Comparison of ENCODE assay signal across 8 cellular contexts in genomic region chr15:64699767-64700388, GRCh38.
A peak's percentile ranks its signal among the peaks of the same experiment; 100 is the strongest.
DNase-seq lines count a peak whose midpoint lies in the region; ATAC-seq and TF ChIP-seq lines count a peak whose summit lies in the region.

No MANE protein-coding gene starts in this region.

- peaks cover 0 to 4% of the 10 kb centered on the region in 2 donors for H3K36me3 ChIP-seq in lung (ENCODE audit: control insufficient read depth in 2 of 2, insufficient read depth in 2 of 2, low read length in 2 of 2)
- no peaks in the 10 kb centered on the region for H3K36me3 ChIP-seq in uterus

- H3K27me3 ChIP-seq in lung (ENCODE audit: control insufficient read depth, insufficient read depth): no peaks in the 10 kb centered on the region
- H3K27me3 ChIP-seq in uterus: no peaks in the 10 kb centered on the region

- H3K27ac ChIP-seq in coronary artery (peak overlapping the region; percentile 76 to 79), lung (ENCODE audit: low read depth in 1 of 2, low read length in 1 of 2) (peak overlapping the region; percentile 3 to 73), uterus (peak overlapping the region; percentile 86 to 97)

- no peak for TF ChIP-seq CTCF in coronary artery (IDR thresholded peaks at IDR 0.05)
- TF ChIP-seq CTCF in lung (IDR thresholded peaks at IDR 0.05; ENCODE audit: control extremely low read depth, extremely low read depth): no peak
- TF ChIP-seq CTCF in uterus (IDR thresholded peaks at IDR 0.05): no peak

- peak; percentile 25 for ATAC-seq in Right ventricle myocardium inferior
- no peak for ATAC-seq in lung (ENCODE audit: insufficient read depth, low FRiP score)
- ATAC-seq in GM18511 (IDR thresholded peaks at IDR 0.05; ENCODE audit: unreplicated experiment): no peak
- ATAC-seq in GM19328 (IDR thresholded peaks at IDR 0.05; ENCODE audit: unreplicated experiment): no peak

- H3K4me3 ChIP-seq in coronary artery: peak overlapping the region; percentile 99
- no peak overlapping the region for H3K4me3 ChIP-seq in lung
- H3K4me3 ChIP-seq in uterus: peak overlapping the region in 1 of 2 donors; percentile 13

- H3K9me3 ChIP-seq in lung (ENCODE audit: control insufficient read depth in 2 of 2, insufficient read depth in 1 of 2, low read length in 1 of 2): no peaks in the 10 kb centered on the region
- no peaks in the 10 kb centered on the region for H3K9me3 ChIP-seq in uterus

- 30 to 59% methylated on average over 7 of the region's 7 CpGs for WGBS in lung, 2 donors

- peaks cover 12 to 55% of the 10 kb centered on the region in 2 donors for H3K4me1 ChIP-seq in lung (ENCODE audit: control insufficient read depth in 2 of 2, insufficient read depth in 2 of 2, low read length in 2 of 2)
- peaks cover 5 to 24% of the 10 kb centered on the region in 2 donors for H3K4me1 ChIP-seq in uterus

- DNase-seq in Right ventricle myocardium inferior (ENCODE audit: missing footprints) (no peak), cardiac septum (ENCODE audit: low spot score) (no peak), coronary artery (ENCODE audit: low spot score) (no peak), lung (ENCODE audit: low spot score) (peak; percentile 65), uterus (peak in 1 of 2 donors; percentile 39), SW480 (ENCODE audit: low spot score) (no peak)

- no peak for TF ChIP-seq POLR2A in uterus (IDR thresholded peaks at IDR 0.05)

- intact Hi-C loops in Right ventricle myocardium inferior (cut with DNase I) (no loop called here), cardiac septum (cut with DNase I) (no loop called here), uterus (cut with DNase I; ENCODE audit: low total_unique reads) (no loop called here)

Comparison
In these comparisons a context has a peak if more than half of its experiments do, and no peak if none do; other contexts are left out.
1. H3K27ac ChIP-seq: peak in every context shown above with its lines; median percentile 92 in uterus; 78 in coronary artery; 38 in lung.